ENCODE assay signal across 21 cellular contexts in the genomic region with DNA sequence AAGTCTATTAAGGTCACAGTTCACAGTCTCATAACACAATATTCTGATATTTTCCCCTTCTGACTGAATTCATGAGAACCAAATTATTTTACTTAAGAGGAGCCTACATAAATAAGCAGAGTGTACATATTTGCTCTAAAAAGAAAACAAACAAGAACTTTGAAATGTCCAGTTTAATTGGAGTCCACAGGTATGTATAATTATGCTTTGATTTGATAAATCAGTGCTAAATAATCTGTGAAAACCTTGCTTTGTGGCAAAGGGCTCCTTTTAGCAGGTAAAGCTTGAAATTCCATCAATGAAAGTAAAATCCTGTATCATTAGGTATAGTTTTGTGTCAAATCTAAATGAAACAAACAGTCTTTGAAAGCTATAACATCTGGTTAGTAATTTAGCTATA.
DNase-seq lines count a peak whose midpoint lies in the region; ATAC-seq, FAIRE-seq and TF ChIP-seq lines count a peak whose summit lies in the region.
"Had no signal": no experiment of that assay in that cellular context is flagged by ENCODE, and none has a peak within 500 bp of the region (broad histone marks: within the 10 kb centered on the region; RNA-seq: fewer than 3 reads in every experiment).

No MANE protein-coding gene starts in this region.

- peaks cover 18% of the 10 kb centered on the region for H3K4me1 ChIP-seq in GM23338 (ENCODE audit: insufficient read depth)
- no peaks in the 10 kb centered on the region for H3K4me1 ChIP-seq in K562 (replicated peaks in 1 of 2; ENCODE audit: control insufficient read depth in 2 of 2, insufficient read depth in 2 of 2, low read length in 2 of 2)
- peaks cover 4 to 7% of the 10 kb centered on the region in 2 experiments; a peak in 2 of 4 replicates for H3K4me1 ChIP-seq in SK-N-SH (ENCODE audit: control insufficient read depth in 1 of 2, insufficient read depth in 2 of 2, low read depth in 1 of 2, low read length in 1 of 2)
- H3K4me1 ChIP-seq: BLaER1, Caco-2 had no signal

- no peak for DNase-seq in GM23338 (ENCODE audit: low spot score)
- DNase-seq in K562 (ENCODE audit: extremely low read depth in 1 of 4, low spot score in 3 of 4), result no peak
- DNase-seq in dorsolateral prefrontal cortex, result no peak
- no peak for DNase-seq in activated CD4-positive, alpha-beta T cell treated with anti-CD3 and anti-CD28 coated beads for 1 hour
- DNase-seq in SK-N-SH, result no peak
- DNase-seq: Caco-2; CD4-positive, CD25-positive, alpha-beta regulatory T cell; CD8-positive, alpha-beta T cell; DMS153; DND-41; GM23248; H9 had no signal

- TF ChIP-seq EP300 in K562 (IDR thresholded peaks at IDR 0.05; ENCODE audit: low read length) (no peak), SK-N-SH (IDR thresholded peaks at IDR 0.05; ENCODE audit: borderline replicate concordance in 1 of 2, low read depth in 1 of 2, low read length in 1 of 2) (no peak)

- H3K9ac ChIP-seq in K562 (ENCODE audit: insufficient read depth in 1 of 2, low read depth in 2 of 2, low read length in 2 of 2), result no peak overlapping the region
- no peak overlapping the region for H3K9ac ChIP-seq in SK-N-SH
- H3K9ac ChIP-seq: BLaER1, GM23248 had no signal

- H3K9me3 Mint-ChIP-seq in GM23338, result no peaks in the 10 kb centered on the region
- H3K9me3 Mint-ChIP-seq: CD8-positive, alpha-beta T cell; H9 had no signal

- BruUV-seq in K562 (replicated peaks; lab: Mats Ljungman, UMichigan), result no TSS peak

- H3K9me1 ChIP-seq in K562 (ENCODE audit: control insufficient read depth, insufficient read depth, low read length), result no peaks in the 10 kb centered on the region

- H3K4me3 ChIP-seq in GM23338 (no peak overlapping the region), K562 (no peak overlapping the region), dorsolateral prefrontal cortex (no peak overlapping the region), SK-N-SH (ENCODE audit: low read depth in 2 of 2, low read length in 1 of 2) (no peak overlapping the region)
- H3K4me3 ChIP-seq: BLaER1, GM23248 had no signal

- H3K27me3 ChIP-seq in GM23338 (ENCODE audit: insufficient read depth), result no peaks in the 10 kb centered on the region
- H3K27me3 ChIP-seq in K562 (ENCODE audit: control insufficient read depth in 2 of 2, insufficient read depth in 2 of 2, low read length in 2 of 2), result no peaks in the 10 kb centered on the region
- no peaks in the 10 kb centered on the region for H3K27me3 ChIP-seq in dorsolateral prefrontal cortex
- H3K27me3 ChIP-seq in SK-N-SH (ENCODE audit: insufficient read depth), result no peaks in the 10 kb centered on the region
- H3K27me3 ChIP-seq: BLaER1 had no signal

- H4K20me1 ChIP-seq in GM23338 (replicated peaks; ENCODE audit: insufficient read depth) (no peaks in the 10 kb centered on the region), K562 (replicated peaks; ENCODE audit: control insufficient read depth, insufficient read depth, low read length) (no peaks in the 10 kb centered on the region), SK-N-SH (ENCODE audit: insufficient read depth) (no peaks in the 10 kb centered on the region)
- H4K20me1 ChIP-seq: BLaER1 had no signal

- no peaks in the 10 kb centered on the region for H3K27me3 Mint-ChIP-seq in GM23338 (ENCODE audit: insufficient read depth, low read depth, poor library complexity)
- H3K27me3 Mint-ChIP-seq: B cell; CD4-positive, CD25-positive, alpha-beta regulatory T cell had no signal

- H3K9me3 ChIP-seq in K562 (replicated peaks; ENCODE audit: control insufficient read depth, insufficient read depth, low read depth, low read length) (no peaks in the 10 kb centered on the region; the same call in 1 of the 2 replicates), SK-N-SH (no peaks in the 10 kb centered on the region)
- H3K9me3 ChIP-seq: BLaER1, Caco-2 had no signal

- intact Hi-C loops in K562 (cut with micrococcal nuclease), result no loop called here
- intact Hi-C loops in dorsolateral prefrontal cortex (cut with DNase I), result no loop called here

- in situ Hi-C loops in K562 (cut with MboI), result no loop called here

- CTCF ChIA-PET in K562 (lab: Yijun Ruan, JAX; ENCODE audit: low intra/inter-chr PET ratio) (no interaction called here), SK-N-SH (lab: Yijun Ruan, JAX) (interaction anchor here (1.1 to 1.4 kb wide), 2 partner anchors 66 to 75 kb away, joined by 3 to 4 read pairs; no protein-coding TSS in a partner anchor)

- peaks cover 32% of the 10 kb centered on the region for H3K4me1 Mint-ChIP-seq in GM23338
- H3K4me1 Mint-ChIP-seq: B cell; CD4-positive, CD25-positive, alpha-beta regulatory T cell had no signal

- no peak for TF ChIP-seq POLR2A in K562 (conservative IDR thresholded peaks at IDR 0.05)

- H3K4me3 Mint-ChIP-seq in GM23338, result no peak overlapping the region
- H3K4me3 Mint-ChIP-seq: B cell; CD4-positive, CD25-positive, alpha-beta regulatory T cell; CD8-positive, alpha-beta T cell; H9 had no signal

- 0 out of 2 replicates have a peak overlapping the region, but pooled peaks have one; percentile 57 for H3K27ac Mint-ChIP-seq in GM23338
- H3K27ac Mint-ChIP-seq: B cell; CD4-positive, CD25-positive, alpha-beta regulatory T cell; CD8-positive, alpha-beta T cell; H9 had no signal

- H3K79me2 ChIP-seq in GM23338 (replicated peaks; ENCODE audit: insufficient read depth), result no peaks in the 10 kb centered on the region
- no peaks in the 10 kb centered on the region for H3K79me2 ChIP-seq in K562 (ENCODE audit: control insufficient read depth, insufficient read depth, low read length)
- no peaks in the 10 kb centered on the region for H3K79me2 ChIP-seq in SK-N-SH (ENCODE audit: insufficient read depth)

- no peak for FAIRE-seq in K562 (lab: Jason Lieb, UNC)
- FAIRE-seq: A204.1, G401.6, GM12892 had no signal

- POLR2A ChIA-PET in K562 (lab: Yijun Ruan, JAX), result interaction anchor here (1.3 kb wide), 1 partner anchor 22 kb away, joined by 5 read pairs; no protein-coding TSS in a partner anchor
- POLR2A ChIA-PET in SK-N-SH (lab: Yijun Ruan, JAX), result no interaction called here

- H3K27ac ChIP-seq in GM23338 (ENCODE audit: low read depth) (no peak overlapping the region), K562 (ENCODE audit: extremely low read depth, low read depth, low read length) (no peak overlapping the region), dorsolateral prefrontal cortex (peak overlapping the region in 47 of 59 donors; percentile 1 to 84 (median 48)), SK-N-SH (ENCODE audit: low read depth in 2 of 2, low read length in 1 of 2) (no peak overlapping the region)
- H3K27ac ChIP-seq: 22Rv1, BLaER1, C4-2B, GM23248 had no signal

- TF ChIP-seq RAD21 in K562 (CRISPR knock-in tag; conservative IDR thresholded peaks at IDR 0.05 in 1 of 2, IDR thresholded peaks at IDR 0.05 in 1 of 2) (no peak), SK-N-SH (IDR thresholded peaks at IDR 0.05; ENCODE audit: low read length) (no peak)

- ATAC-seq in GM23338 (no peak), K562 (no peak), GM21526 (IDR thresholded peaks at IDR 0.05; ENCODE audit: low FRiP score, unreplicated experiment) (no peak)
- ATAC-seq: CD8-positive, alpha-beta T cell; HCT116 had no signal

- TF ChIP-seq CTCF in GM23338 (conservative IDR thresholded peaks at IDR 0.05; ENCODE audit: low read depth in 2 of 2), result no peak
- TF ChIP-seq CTCF in K562 (IDR thresholded peaks at IDR 0.05 in 2 of 3, conservative IDR thresholded peaks at IDR 0.05 in 1 of 3; ENCODE audit: insufficient read depth in 2 of 3, low read depth in 1 of 3, low read length in 3 of 3), result no peak
- no peak for TF ChIP-seq CTCF in dorsolateral prefrontal cortex (IDR thresholded peaks at IDR 0.05 in 54 of 56, conservative IDR thresholded peaks at IDR 0.05 in 2 of 56; ENCODE audit: low read depth in 1 of 56, partially characterized antibody in 56 of 56)
- TF ChIP-seq CTCF in SK-N-SH (IDR thresholded peaks at IDR 0.05), result no peak

- H3F3A ChIP-seq in GM23338 (replicated peaks; ENCODE audit: low read depth), result no peaks in the 10 kb centered on the region
- H3F3A ChIP-seq in SK-N-SH (replicated peaks; ENCODE audit: insufficient read depth), result no peaks in the 10 kb centered on the region

- H3K9me2 ChIP-seq in GM23338 (ENCODE audit: insufficient read depth) (no peaks in the 10 kb centered on the region), SK-N-SH (no peaks in the 10 kb centered on the region)

- H3K36me3 ChIP-seq in GM23338 (ENCODE audit: insufficient read depth), result no peaks in the 10 kb centered on the region
- H3K36me3 ChIP-seq in K562 (ENCODE audit: control insufficient read depth, insufficient read depth, low read length), result no peaks in the 10 kb centered on the region
- H3K36me3 ChIP-seq in SK-N-SH (replicated peaks in 1 of 2; ENCODE audit: control insufficient read depth in 1 of 2, insufficient read depth in 2 of 2, low read length in 1 of 2), result no peaks in the 10 kb centered on the region
- H3K36me3 ChIP-seq: BLaER1 had no signal

- no peaks in the 10 kb centered on the region for H3K36me3 Mint-ChIP-seq in GM23338 (ENCODE audit: low read depth)
- H3K36me3 Mint-ChIP-seq: CD4-positive, CD25-positive, alpha-beta regulatory T cell; CD8-positive, alpha-beta T cell had no signal

- H2AFZ ChIP-seq in GM23338 (no peak overlapping the region), K562 (ENCODE audit: low read depth, low read length) (no peak overlapping the region), SK-N-SH (ENCODE audit: low read depth) (no peak overlapping the region)
- H2AFZ ChIP-seq: GM23248 had no signal

- peak overlapping the region; percentile 37; the same call in 1 of the 2 replicates for H3K4me2 ChIP-seq in GM23338
- H3K4me2 ChIP-seq in K562 (ENCODE audit: insufficient read depth, low read length), result no peak overlapping the region
- H3K4me2 ChIP-seq in SK-N-SH, result no peak overlapping the region
- H3K4me2 ChIP-seq: BLaER1 had no signal

TF ChIP-seq in GM23338, 12 proteins besides CTCF, POLR2A, EP300 and RAD21 (continues in another document):
- TF ChIP-seq ZNF331 (CRISPR knock-in tag; IDR thresholded peaks at IDR 0.05; ENCODE audit: low read depth), result no peak

TF ChIP-seq in K562, 482 proteins besides CTCF, POLR2A, EP300 and RAD21:
- peak; percentile 73 to 83 for TF ChIP-seq KDM1A (IDR thresholded peaks at IDR 0.05)
- no peak for TF ChIP-seq PTTG1 (tag; IDR thresholded peaks at IDR 0.05; ENCODE audit: low read depth)

TF ChIP-seq in SK-N-SH, 30 proteins besides CTCF, POLR2A, EP300 and RAD21:
- TF ChIP-seq FOXM1 (IDR thresholded peaks at IDR 0.05; ENCODE audit: low read depth), result no peak
- no peak for TF ChIP-seq MAX (IDR thresholded peaks at IDR 0.05; ENCODE audit: low read depth)
- TF ChIP-seq RFX5 (IDR thresholded peaks at IDR 0.05; ENCODE audit: low read length), result no peak
- no peak for TF ChIP-seq TAF1 (IDR thresholded peaks at IDR 0.05; ENCODE audit: borderline replicate concordance, low read depth, low read length)
- TF ChIP-seq EZH2phosphoT487 (IDR thresholded peaks at IDR 0.05; ENCODE audit: borderline replicate concordance, low read depth), result no peak
- TF ChIP-seq YY1 (IDR thresholded peaks at IDR 0.05; ENCODE audit: low read depth), result no peak
- TF ChIP-seq FOSL2 (IDR thresholded peaks at IDR 0.05; ENCODE audit: borderline replicate concordance, low read depth), result no peak
- TF ChIP-seq POLR2AphosphoS5 (IDR thresholded peaks at IDR 0.05; ENCODE audit: low read depth, low read length), result no peak
- no peak for TF ChIP-seq RXRA (IDR thresholded peaks at IDR 0.05; ENCODE audit: borderline replicate concordance, low read depth)

Comparison
In these comparisons a context has a peak if more than half of its experiments do, and no peak if none do; other contexts are left out.
1. H3K27ac ChIP-seq: peak in dorsolateral prefrontal cortex (47 of 59); none in GM23338 (single experiment), K562 (single experiment) and SK-N-SH (0 of 2).